8 cellular contexts compared by ENCODE assay signal in the genomic region with DNA sequence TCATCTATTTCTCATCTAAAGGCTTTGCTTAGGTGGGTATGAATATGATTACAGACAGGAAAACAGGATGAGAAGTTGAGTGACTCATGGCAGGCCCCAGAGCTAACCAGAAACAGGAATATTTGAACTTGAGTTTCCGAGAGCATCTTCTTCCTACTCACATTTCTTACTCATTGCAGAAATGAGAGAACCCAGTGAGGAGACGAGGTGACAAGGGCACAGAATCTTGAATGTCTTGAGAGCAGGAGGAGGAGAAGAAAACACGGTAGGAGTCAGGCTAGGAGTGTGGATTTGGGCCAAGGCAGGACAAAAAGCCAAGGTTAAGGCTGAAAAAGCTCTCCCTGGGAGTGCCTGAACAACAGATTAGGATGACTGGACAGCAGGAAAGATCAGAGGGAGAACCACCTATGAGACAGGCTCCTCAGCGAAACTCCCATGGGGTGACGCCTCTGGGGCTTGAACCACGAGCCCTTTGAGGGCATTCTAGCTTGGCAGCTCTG. TPM values are rescaled to one million over a fixed set of nuclear protein-coding genes. Genes with fewer than 3 reads are reported as not detected.
DNase-seq lines count a peak whose midpoint lies in the region; ATAC-seq and TF ChIP-seq lines count a peak whose summit lies in the region.
"Had no signal": no experiment of that assay in that cellular context is flagged by ENCODE, and none has a peak within 500 bp of the region (broad histone marks: within the 10 kb centered on the region; RNA-seq: fewer than 3 reads in every experiment).

No MANE protein-coding gene starts in this region.

- no peaks in the 10 kb centered on the region for H3K27me3 ChIP-seq in colonic mucosa

- peaks cover 11% of the 10 kb centered on the region for H3K4me1 ChIP-seq in colonic mucosa

- no peak overlapping the region for H3K4me3 ChIP-seq in colonic mucosa

- no peaks in the 10 kb centered on the region for H3K36me3 ChIP-seq in colonic mucosa

- intact Hi-C loops in colonic mucosa (cut with DNase I) = no loop called here

- no peak overlapping the region for H3K9ac ChIP-seq in colonic mucosa (ENCODE audit: low read depth in 2 of 2, low read length in 2 of 2)

- ATAC-seq in GM19328 (IDR thresholded peaks at IDR 0.05; ENCODE audit: unreplicated experiment) (no peak), HG03520 (IDR thresholded peaks at IDR 0.05; ENCODE audit: unreplicated experiment) (no peak)

- H3K9me3 ChIP-seq in colonic mucosa = no peaks in the 10 kb centered on the region

- H3K27ac ChIP-seq in colonic mucosa (peak overlapping the region; percentile 44), temporal lobe (ENCODE audit: low read depth, low read length) (peak overlapping the region; percentile 10)

- TF ChIP-seq CTCF in colonic mucosa (IDR thresholded peaks at IDR 0.05) = no peak

- peak; percentile 67 for DNase-seq in activated naive CD4-positive, alpha-beta T cell treated with Interleukin-2 at 50 U/mL for 16 hours
- no peak for DNase-seq in activated naive CD4-positive, alpha-beta T cell (lab: John Stamatoyannopoulos, UW)
- no peak for DNase-seq in colonic mucosa
- DNase-seq: COR-L47, naive B cell had no signal

RNA-seq across cellular contexts. Expression of a gene that starts 3.0 kb away (rescaled TPM):
- total RNA-seq in colonic mucosa = 100 to 1,000 TPM; 392 to 453 TPM
- total RNA-seq in temporal lobe = 115 TPM

RNA-seq across cellular contexts. Expression of a gene that starts 21.8 kb away (rescaled TPM):
- total RNA-seq in colonic mucosa (10 to 100 TPM; 11.5 to 30.4 TPM), temporal lobe (10.6 TPM)

RNA-seq across cellular contexts. Expression of a gene that starts 22.8 kb away (rescaled TPM):
- 10 to 100 TPM; 22.5 to 35.5 TPM for total RNA-seq in colonic mucosa
- 17.5 TPM for total RNA-seq in temporal lobe

RNA-seq across cellular contexts. Expression of a gene that starts 23.0 kb away (rescaled TPM):
- total RNA-seq in colonic mucosa (10 to 100 TPM; 31.4 to 57.0 TPM), temporal lobe (12.5 TPM)
